In genomic region chr13:41302743-41303142, GRCh38 we compare ENCODE assay signal across 26 cellular contexts. TPM values are rescaled to one million over a fixed set of nuclear protein-coding genes. Genes with fewer than 3 reads are reported as not detected.
A peak's percentile ranks its signal among the peaks of the same experiment; 100 is the strongest.
DNase-seq lines count a peak whose midpoint lies in the region; ATAC-seq and TF ChIP-seq lines count a peak whose summit lies in the region.
"Had no signal": no experiment of that assay in that cellular context is flagged by ENCODE, and none has a peak within 500 bp of the region (broad histone marks: within the 10 kb centered on the region; RNA-seq: fewer than 3 reads in every experiment).

No MANE protein-coding gene starts in this region.

- DNase-seq in SIG-M5 treated with dmso at 0.1 percent for 504 hours (lab: John Stamatoyannopoulos, UW; ENCODE audit: unreplicated experiment): peak; percentile 22
- DNase-seq in SIG-M5 (lab: John Stamatoyannopoulos, UW): no peak
- peak; percentile 47 for DNase-seq in epithelial cell of esophagus (ENCODE audit: low read depth)
- DNase-seq in left lung: no peak
- no peak for DNase-seq in upper lobe of right lung
- no peak for DNase-seq in activated CD4-positive, alpha-beta memory T cell treated with anti-CD3 and anti-CD28 coated beads, Interleukin-2, amount 10 ng/mL, durations not matched to agents 7 days and 5 days
- no peak for DNase-seq in naive thymus-derived CD8-positive, alpha-beta T cell
- DNase-seq: 8988T; ACHN; BE2C; C1 segment of cervical spinal cord; CD4-positive, alpha-beta memory T cell; CD4-positive, CD25-positive, alpha-beta regulatory T cell; CD8-positive, alpha-beta memory T cell; COR-L47; DMS 273 treated with DMSO at 0.1 percent for 48 hours; DMS153; DMS53; DMS79; DND-41; EL; GDM1 had no signal

- H3K4me3 ChIP-seq in epithelial cell of esophagus (ENCODE audit: low read length) (no peak overlapping the region), left lung (no peak overlapping the region), upper lobe of right lung (no peak overlapping the region)
- H3K4me3 ChIP-seq: BLaER1, GM12878 had no signal

- intact Hi-C loops in left lung (cut with DNase I): no loop called here
- intact Hi-C loops in upper lobe of right lung (cut with DNase I): no loop called here

- no peaks in the 10 kb centered on the region for H3K27me3 ChIP-seq in left lung
- H3K27me3 ChIP-seq in upper lobe of right lung: no peaks in the 10 kb centered on the region
- H3K27me3 ChIP-seq: BLaER1 had no signal

- no peaks in the 10 kb centered on the region for H3K9me3 ChIP-seq in left lung
- no peaks in the 10 kb centered on the region for H3K9me3 ChIP-seq in upper lobe of right lung
- H3K9me3 ChIP-seq: BE2C, BLaER1 had no signal

- H3K36me3 Mint-ChIP-seq in activated CD4-positive, alpha-beta memory T cell treated with anti-CD3 and anti-CD28 coated beads, Interleukin-2, amount 10 ng/mL, durations not matched to agents 7 days and 5 days (ENCODE audit: low read depth): no peaks in the 10 kb centered on the region
- peaks cover 0 to 5% (median 0%) of the 10 kb centered on the region in 3 donors for H3K36me3 Mint-ChIP-seq in naive thymus-derived CD8-positive, alpha-beta T cell
- H3K36me3 Mint-ChIP-seq: CD14-positive monocyte had no signal

- no peak overlapping the region for H3K27ac Mint-ChIP-seq in activated CD4-positive, alpha-beta memory T cell treated with anti-CD3 and anti-CD28 coated beads, Interleukin-2, amount 10 ng/mL, durations not matched to agents 7 days and 5 days
- H3K27ac Mint-ChIP-seq in naive thymus-derived CD8-positive, alpha-beta T cell: no peak overlapping the region
- H3K27ac Mint-ChIP-seq: CD14-positive monocyte; CD4-positive, alpha-beta memory T cell; CD4-positive, CD25-positive, alpha-beta regulatory T cell; CD8-positive, alpha-beta memory T cell had no signal

- no peak for TF ChIP-seq CTCF in epithelial cell of esophagus (IDR thresholded peaks at IDR 0.05; ENCODE audit: insufficient read depth, low read depth, low read length, missing control alignments)
- no peak for TF ChIP-seq CTCF in left lung (IDR thresholded peaks at IDR 0.05)
- no peak for TF ChIP-seq CTCF in upper lobe of right lung (IDR thresholded peaks at IDR 0.05)

- H3K9me3 Mint-ChIP-seq in activated CD4-positive, alpha-beta memory T cell treated with anti-CD3 and anti-CD28 coated beads, Interleukin-2, amount 10 ng/mL, durations not matched to agents 7 days and 5 days: no peaks in the 10 kb centered on the region
- H3K9me3 Mint-ChIP-seq in naive thymus-derived CD8-positive, alpha-beta T cell: no peaks in the 10 kb centered on the region
- H3K9me3 Mint-ChIP-seq: CD4-positive, alpha-beta memory T cell; CD8-positive, alpha-beta memory T cell had no signal

- no peaks in the 10 kb centered on the region for H3K36me3 ChIP-seq in left lung
- no peaks in the 10 kb centered on the region for H3K36me3 ChIP-seq in upper lobe of right lung
- H3K36me3 ChIP-seq: BE2C, BLaER1 had no signal

- CTCF ChIA-PET in activated CD4-positive, alpha-beta memory T cell treated with anti-CD3 and anti-CD28 coated beads, Interleukin-2, amount 10 ng/mL, durations not matched to agents 7 days and 5 days (lab: Charles Lee): no interaction called here

- H3K4me3 Mint-ChIP-seq in activated CD4-positive, alpha-beta memory T cell treated with anti-CD3 and anti-CD28 coated beads, Interleukin-2, amount 10 ng/mL, durations not matched to agents 7 days and 5 days: no peak overlapping the region
- no peak overlapping the region for H3K4me3 Mint-ChIP-seq in naive thymus-derived CD8-positive, alpha-beta T cell
- H3K4me3 Mint-ChIP-seq: CD14-positive monocyte; CD4-positive, alpha-beta memory T cell; CD4-positive, CD25-positive, alpha-beta regulatory T cell; CD8-positive, alpha-beta memory T cell had no signal

- peaks cover 9% of the 10 kb centered on the region for H3K27me3 Mint-ChIP-seq in activated CD4-positive, alpha-beta memory T cell treated with anti-CD3 and anti-CD28 coated beads, Interleukin-2, amount 10 ng/mL, durations not matched to agents 7 days and 5 days
- no peaks in the 10 kb centered on the region for H3K27me3 Mint-ChIP-seq in naive thymus-derived CD8-positive, alpha-beta T cell

- no peaks in the 10 kb centered on the region for H3K4me1 ChIP-seq in left lung
- no peaks in the 10 kb centered on the region for H3K4me1 ChIP-seq in upper lobe of right lung
- H3K4me1 ChIP-seq: BLaER1 had no signal

- POLR2A ChIA-PET in activated CD4-positive, alpha-beta memory T cell treated with anti-CD3 and anti-CD28 coated beads, Interleukin-2, amount 10 ng/mL, durations not matched to agents 7 days and 5 days (lab: Charles Lee): no interaction called here
- POLR2A ChIA-PET in naive thymus-derived CD8-positive, alpha-beta T cell (lab: Charles Lee): no interaction called here

- H3K4me1 Mint-ChIP-seq in activated CD4-positive, alpha-beta memory T cell treated with anti-CD3 and anti-CD28 coated beads, Interleukin-2, amount 10 ng/mL, durations not matched to agents 7 days and 5 days: peaks cover 3% of the 10 kb centered on the region
- H3K4me1 Mint-ChIP-seq in naive thymus-derived CD8-positive, alpha-beta T cell: peaks cover 11 to 31% (median 23%) of the 10 kb centered on the region in 4 donors
- H3K4me1 Mint-ChIP-seq: CD14-positive monocyte; CD4-positive, alpha-beta memory T cell; CD8-positive, alpha-beta memory T cell had no signal

- ATAC-seq in left lung (peak; percentile 71), upper lobe of right lung (peak; percentile 55), HG02571 (IDR thresholded peaks at IDR 0.05; ENCODE audit: unreplicated experiment) (no peak)
- ATAC-seq in naive thymus-derived CD8-positive, alpha-beta T cell: no peak
- ATAC-seq: GM12878 had no signal

- H3K27ac ChIP-seq in left lung (no peak overlapping the region), upper lobe of right lung (no peak overlapping the region)
- H3K27ac ChIP-seq: BLaER1 had no signal

RNA-seq across cellular contexts. Expression of gene NAA16, which starts 8.3 kb away (rescaled TPM):
- 10 to 100 TPM; 17.2 to 20.3 TPM for total RNA-seq in left lung
- 20.9 TPM for total RNA-seq in upper lobe of right lung
- 10 to 100 TPM; 28.1 to 28.8 TPM for total RNA-seq in activated CD4-positive, alpha-beta memory T cell treated with anti-CD3 and anti-CD28 coated beads, Interleukin-2, amount 10 ng/mL, durations not matched to agents 7 days and 5 days
- total RNA-seq in naive thymus-derived CD8-positive, alpha-beta T cell: 10 to 100 TPM; 85.1 to 95.5 TPM
- polyA plus RNA-seq in naive thymus-derived CD8-positive, alpha-beta T cell: 10 to 100 TPM; 22.6 to 43.3 (median 26.5) TPM

RNA-seq across cellular contexts. Expression of gene MTRF1, which starts 39.4 kb away (rescaled TPM):
- total RNA-seq in left lung (10 to 100 TPM; 11.3 to 11.9 TPM), upper lobe of right lung (10.7 TPM)
- 10 to 100 TPM; 17.9 to 20.0 TPM for total RNA-seq in activated CD4-positive, alpha-beta memory T cell treated with anti-CD3 and anti-CD28 coated beads, Interleukin-2, amount 10 ng/mL, durations not matched to agents 7 days and 5 days
- 10 to 100 TPM; 44.2 to 45.9 TPM for total RNA-seq in naive thymus-derived CD8-positive, alpha-beta T cell
- polyA plus RNA-seq in naive thymus-derived CD8-positive, alpha-beta T cell: 10 to 100 TPM; 13.8 to 24.3 (median 19.7) TPM

Comparison
In these comparisons a context has a peak if more than half of its experiments do, and no peak if none do; other contexts are left out.
1. DNase-seq: peak in SIG-M5 treated with dmso at 0.1 percent for 504 hours (single experiment) and epithelial cell of esophagus (single experiment); none in SIG-M5 (single experiment), left lung (0 of 2), upper lobe of right lung (single experiment), activated CD4-positive, alpha-beta memory T cell treated with anti-CD3 and anti-CD28 coated beads, Interleukin-2, amount 10 ng/mL, durations not matched to agents 7 days and 5 days (single experiment) and naive thymus-derived CD8-positive, alpha-beta T cell (0 of 10).
2. ATAC-seq: peak in left lung (single experiment) and upper lobe of right lung (single experiment); none in HG02571 (single experiment) and naive thymus-derived CD8-positive, alpha-beta T cell (0 of 2).